10 cellular contexts compared by ENCODE assay signal in genomic region chr6:138402833-138403187, GRCh38. TPM values are rescaled to one million over a fixed set of nuclear protein-coding genes. Genes with fewer than 3 reads are reported as not detected.
DNase-seq lines count a peak whose midpoint lies in the region; ATAC-seq and TF ChIP-seq lines count a peak whose summit lies in the region.
"Had no signal": no experiment of that assay in that cellular context is flagged by ENCODE, and none has a peak within 500 bp of the region (broad histone marks: within the 10 kb centered on the region; RNA-seq: fewer than 3 reads in every experiment).

No MANE protein-coding gene starts in this region.

- H3K27ac ChIP-seq in thymus (ENCODE audit: low read depth): no peak overlapping the region

- no peaks in the 10 kb centered on the region for H3K27me3 Mint-ChIP-seq in activated T-cell treated with anti-CD3 and anti-CD28 coated beads, Interleukin-2, amount 50 U/mL, for 4 hours (ENCODE audit: low read depth)
- no peaks in the 10 kb centered on the region for H3K27me3 Mint-ChIP-seq in activated CD8-positive, alpha-beta T cell treated with anti-CD3 and anti-CD28 coated beads for 36 hours
- no peaks in the 10 kb centered on the region for H3K27me3 Mint-ChIP-seq in memory B cell

- no peaks in the 10 kb centered on the region for H3K9me3 ChIP-seq in thymus (ENCODE audit: control insufficient read depth)

- ATAC-seq in activated T-cell treated with anti-CD3 and anti-CD28 coated beads, Interleukin-2, amount 50 U/mL, for 4 hours: no peak
- ATAC-seq in activated CD8-positive, alpha-beta T cell treated with anti-CD3 and anti-CD28 coated beads for 36 hours: no peak
- ATAC-seq in memory B cell (ENCODE audit: low read depth) (no peak), GM21367 (IDR thresholded peaks at IDR 0.05; ENCODE audit: unreplicated experiment) (no peak)

- POLR2A ChIA-PET in activated CD8-positive, alpha-beta T cell treated with anti-CD3 and anti-CD28 coated beads for 36 hours (lab: Charles Lee): interaction anchor here (1.1 kb wide), 1 partner anchor 34 kb away, joined by 3 read pairs; no protein-coding TSS in a partner anchor

- no peaks in the 10 kb centered on the region for H3K27me3 ChIP-seq in thymus (ENCODE audit: control insufficient read depth, insufficient read depth)

- H3K4me3 Mint-ChIP-seq in activated T-cell treated with anti-CD3 and anti-CD28 coated beads, Interleukin-2, amount 50 U/mL, for 4 hours: peak overlapping the region; percentile 78
- H3K4me3 Mint-ChIP-seq in activated CD8-positive, alpha-beta T cell treated with anti-CD3 and anti-CD28 coated beads for 36 hours: peak overlapping the region; percentile 76
- peak overlapping the region; percentile 82 for H3K4me3 Mint-ChIP-seq in memory B cell

- intact Hi-C loops in activated CD8-positive, alpha-beta T cell treated with anti-CD3 and anti-CD28 coated beads for 36 hours (cut with micrococcal nuclease): loop anchor here (10.0 kb wide), 1 partner anchor 288 kb away; no protein-coding TSS in a partner anchor

- H3K27ac Mint-ChIP-seq in activated CD8-positive, alpha-beta T cell treated with anti-CD3 and anti-CD28 coated beads for 36 hours: peak overlapping the region; percentile 83
- H3K27ac Mint-ChIP-seq in memory B cell: peak overlapping the region; percentile 53

- peak overlapping the region; percentile 99 for H3K4me3 ChIP-seq in thymus (ENCODE audit: low read length)

- peaks cover 24% of the 10 kb centered on the region for H3K4me1 Mint-ChIP-seq in activated T-cell treated with anti-CD3 and anti-CD28 coated beads, Interleukin-2, amount 50 U/mL, for 4 hours (ENCODE audit: low read depth)
- peaks cover 23% of the 10 kb centered on the region for H3K4me1 Mint-ChIP-seq in activated CD8-positive, alpha-beta T cell treated with anti-CD3 and anti-CD28 coated beads for 36 hours (ENCODE audit: low read depth)
- H3K4me1 Mint-ChIP-seq in memory B cell: peaks cover 17% of the 10 kb centered on the region

- CTCF ChIA-PET in activated CD8-positive, alpha-beta T cell treated with anti-CD3 and anti-CD28 coated beads for 36 hours (lab: Charles Lee): interaction anchor here (0.9 to 5.1 kb wide), 6 partner anchors 8 to 363 kb away, joined by 3 to 23 read pairs (median 3); no protein-coding TSS in a partner anchor

- peaks cover 13% of the 10 kb centered on the region for H3K36me3 Mint-ChIP-seq in activated T-cell treated with anti-CD3 and anti-CD28 coated beads, Interleukin-2, amount 50 U/mL, for 4 hours (ENCODE audit: insufficient read depth)
- peaks cover 16% of the 10 kb centered on the region for H3K36me3 Mint-ChIP-seq in activated CD8-positive, alpha-beta T cell treated with anti-CD3 and anti-CD28 coated beads for 36 hours (ENCODE audit: low read depth)
- H3K36me3 Mint-ChIP-seq in memory B cell: peaks cover 10% of the 10 kb centered on the region

- TF ChIP-seq CTCF in activated CD8-positive, alpha-beta T cell treated with anti-CD3 and anti-CD28 coated beads for 36 hours (IDR thresholded peaks at IDR 0.05): no peak

- H3K4me1 ChIP-seq in thymus (ENCODE audit: control insufficient read depth, insufficient read depth, low read length): peaks cover 3% of the 10 kb centered on the region

- H3K9me3 Mint-ChIP-seq in activated T-cell treated with anti-CD3 and anti-CD28 coated beads, Interleukin-2, amount 50 U/mL, for 4 hours: no peaks in the 10 kb centered on the region
- H3K9me3 Mint-ChIP-seq in activated CD8-positive, alpha-beta T cell treated with anti-CD3 and anti-CD28 coated beads for 36 hours: no peaks in the 10 kb centered on the region
- H3K9me3 Mint-ChIP-seq in memory B cell: no peaks in the 10 kb centered on the region

- H3K36me3 ChIP-seq in thymus (ENCODE audit: control insufficient read depth, insufficient read depth): peaks cover 9% of the 10 kb centered on the region

- 94% methylated on average over 8 of the region's 8 CpGs for WGBS in thymus

- DNase-seq in activated T-cell treated with anti-CD3 and anti-CD28 coated beads, Interleukin-2, amount 50 U/mL, for 4 hours: no peak
- no peak for DNase-seq in activated T-cell treated with anti-CD3 and anti-CD28 coated beads, Interleukin-2, amount 50 U/mL, for 48 hours
- DNase-seq in activated CD8-positive, alpha-beta T cell treated with anti-CD3 and anti-CD28 coated beads for 36 hours: no peak
- DNase-seq in memory B cell (ENCODE audit: low spot score in 2 of 2) (no peak), foreskin melanocyte (no peak)
- no peak for DNase-seq in activated effector memory CD4-positive, alpha-beta T cell treated with anti-CD3 and anti-CD28 coated beads, Interleukin-2, amount 50 U/mL, for 16 hours
- DNase-seq: kidney glomerular epithelial cell, NCI-H2081 treated with DMSO at 0.1 percent for 48 hours had no signal

RNA-seq across cellular contexts. Expression of gene HEBP2, which starts 1.2 kb away (rescaled TPM):
- total RNA-seq in activated T-cell treated with anti-CD3 and anti-CD28 coated beads, Interleukin-2, amount 50 U/mL, for 4 hours: 10 to 100 TPM in 2 of 3 donors, 1 to 10 TPM in 1; 1.7 to 16.4 (median 14.3) TPM
- total RNA-seq in activated CD8-positive, alpha-beta T cell treated with anti-CD3 and anti-CD28 coated beads for 36 hours: 10 to 100 TPM; 28.2 to 28.7 TPM
- polyA plus RNA-seq in thymus: 26.0 TPM

RNA-seq across cellular contexts. Expression of gene SMIM28, which starts 25.1 kb away (rescaled TPM):
- total RNA-seq in activated T-cell treated with anti-CD3 and anti-CD28 coated beads, Interleukin-2, amount 50 U/mL, for 4 hours: not detected
- not detected for total RNA-seq in activated CD8-positive, alpha-beta T cell treated with anti-CD3 and anti-CD28 coated beads for 36 hours
- polyA plus RNA-seq in thymus: not detected
